ENCODE assay signal across 11 cellular contexts in the genomic region with DNA sequence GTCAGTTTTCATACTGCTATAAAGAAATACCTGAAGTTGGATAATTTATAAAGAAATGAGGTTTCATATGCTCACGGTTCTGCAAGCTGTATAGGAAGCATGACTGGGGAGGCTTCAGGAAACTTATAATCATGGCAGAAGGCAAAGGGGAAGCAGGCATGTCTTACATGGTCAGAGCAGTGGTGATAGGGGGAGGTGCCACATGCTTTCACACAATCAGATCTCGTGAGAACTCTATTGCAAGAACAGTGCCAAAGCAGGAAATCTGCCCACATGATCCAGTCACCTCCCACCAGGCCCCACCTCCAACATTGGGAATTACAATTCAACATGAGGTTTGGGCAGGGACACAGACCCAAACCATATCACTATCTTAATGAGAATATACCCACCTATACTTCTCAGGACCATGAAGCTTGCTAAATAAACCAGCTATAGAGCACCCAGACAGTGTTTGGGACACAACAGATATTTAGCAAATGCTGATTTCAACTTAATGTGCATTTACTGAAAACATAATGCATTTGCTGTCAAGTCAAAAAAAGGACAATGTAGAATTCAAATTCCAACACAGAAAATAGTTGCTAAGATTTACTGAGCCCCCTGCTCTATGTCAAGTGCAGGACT.
DNase-seq lines count a peak whose midpoint lies in the region; ATAC-seq and TF ChIP-seq lines count a peak whose summit lies in the region.
"Had no signal": no experiment of that assay in that cellular context is flagged by ENCODE, and none has a peak within 500 bp of the region (broad histone marks: within the 10 kb centered on the region; RNA-seq: fewer than 3 reads in every experiment).

No MANE protein-coding gene starts in this region.

- no TSS peak for BruUV-seq in Calu3 (replicated peaks; lab: Mats Ljungman, UMichigan)

- no peak overlapping the region for H3K4me3 ChIP-seq in heart left ventricle
- H3K4me3 ChIP-seq: heart right ventricle had no signal

- CTCF ChIA-PET in Calu3 (lab: Charles Lee) (interaction anchor here (1.1 kb wide), 1 partner anchor 8 kb away, joined by 4 read pairs; no protein-coding TSS in a partner anchor), RWPE1 (lab: Yijun Ruan, JAX) (interaction anchor here (0.6 kb wide), 1 partner anchor 1154 kb away, joined by 3 read pairs; no protein-coding TSS in a partner anchor)

- 38 to 47% (median 45%) methylated on average over 2 of the region's 2 CpGs for WGBS in heart left ventricle, 4 donors

- intact Hi-C loops in Calu3 (cut with micrococcal nuclease; ENCODE audit: unreplicated experiment): loop anchor here (5.0 kb wide), 1 partner anchor 56 kb away; no protein-coding TSS in a partner anchor
- intact Hi-C loops in heart left ventricle (cut with DNase I): loop anchor here in 8 of 10 donors (5.0 to 10.0 kb wide), 6 partner anchors 59 to 169 kb away; a partner anchor contains a TSS

- H3K27ac Mint-ChIP-seq in Calu3 (ENCODE audit: unreplicated experiment) (peak overlapping the region; percentile 13), T-helper 17 cell (no peak overlapping the region)

- TF ChIP-seq CTCF in Calu3 (IDR thresholded peaks at IDR 0.05; ENCODE audit: unreplicated experiment): no peak
- TF ChIP-seq CTCF in RWPE1 (conservative IDR thresholded peaks at IDR 0.05; ENCODE audit: low read depth): no peak
- no peak for TF ChIP-seq CTCF in heart left ventricle (IDR thresholded peaks at IDR 0.05)

- H3K4me1 Mint-ChIP-seq in Calu3 (ENCODE audit: low read depth, unreplicated experiment) (peaks cover 82% of the 10 kb centered on the region), T-helper 17 cell (peaks cover 2% of the 10 kb centered on the region)

- POLR2A ChIA-PET in RWPE1 (lab: Yijun Ruan, JAX; ENCODE audit: low non-redundant PET): no interaction called here

- H3K27me3 Mint-ChIP-seq in Calu3 (ENCODE audit: unreplicated experiment) (no peaks in the 10 kb centered on the region), T-helper 17 cell (peaks cover 29% of the 10 kb centered on the region)

- H3K36me3 ChIP-seq in heart left ventricle: no peaks in the 10 kb centered on the region
- H3K36me3 ChIP-seq: heart right ventricle had no signal

- H3K9me3 Mint-ChIP-seq in Calu3 (ENCODE audit: low read depth, unreplicated experiment): no peaks in the 10 kb centered on the region

- peaks cover 0 to 55% (median 40%) of the 10 kb centered on the region in 12 donors for H3K4me1 ChIP-seq in heart left ventricle

- ATAC-seq in T-helper 17 cell: no peak
- ATAC-seq in GM18861 (IDR thresholded peaks at IDR 0.05; ENCODE audit: unreplicated experiment): no peak
- no peak for ATAC-seq in heart left ventricle
- ATAC-seq: heart right ventricle had no signal

- H3K27me3 ChIP-seq in heart left ventricle: no peaks in the 10 kb centered on the region
- H3K27me3 ChIP-seq: heart right ventricle had no signal

- H3K36me3 Mint-ChIP-seq in Calu3 (ENCODE audit: insufficient read depth, unreplicated experiment) (peaks cover 69% of the 10 kb centered on the region), T-helper 17 cell (ENCODE audit: low read depth) (no peaks in the 10 kb centered on the region)

- no peaks in the 10 kb centered on the region for H3K9me3 ChIP-seq in T-helper 17 cell (ENCODE audit: control insufficient read depth, low read length, poor library complexity, severe bottlenecking)
- H3K9me3 ChIP-seq in heart left ventricle: no peaks in the 10 kb centered on the region
- H3K9me3 ChIP-seq: heart right ventricle had no signal

- H3K27ac ChIP-seq in RWPE1 (0 out of 2 replicates have a peak overlapping the region, but pooled peaks have one; percentile 31), heart left ventricle (peak overlapping the region in 5 of 12 donors; percentile 18 to 44 (median 40))

- in situ Hi-C loops in KBM-7 (cut with MboI; ENCODE audit: low pct_unique_long_range_greater_than_20kb, low sequenced_read_pairs): no loop called here

- DNase-seq in Calu3 (no peak), KBM-7 (peak; percentile 85), RWPE1 (ENCODE audit: low spot score) (no peak), lung microvascular endothelial cell (ENCODE audit: low read depth in 2 of 2) (peak; percentile 8 to 33), T-helper 17 cell (no peak), heart left ventricle (no peak), inferior parietal cortex (ENCODE audit: extremely low spot score) (no peak)
- DNase-seq: effector CD4-positive, alpha-beta T cell; heart right ventricle; NCI-H2227 treated with DMSO at 0.1 percent for 48 hours had no signal

- no peak for TF ChIP-seq POLR2A in heart left ventricle (IDR thresholded peaks at IDR 0.05)

- H3K4me3 Mint-ChIP-seq in Calu3 (ENCODE audit: low read depth, unreplicated experiment): no peak overlapping the region
- no peak overlapping the region for H3K4me3 Mint-ChIP-seq in T-helper 17 cell

Comparison
In these comparisons a context has a peak if more than half of its experiments do, and no peak if none do; other contexts are left out.
1. DNase-seq: peak in KBM-7 (single experiment) and lung microvascular endothelial cell (2 of 2); none in Calu3 (single experiment), RWPE1 (single experiment), T-helper 17 cell (0 of 3), heart left ventricle (0 of 5) and inferior parietal cortex (single experiment).